Comparison of ENCODE assay signal across 1 cellular context in the genomic region with DNA sequence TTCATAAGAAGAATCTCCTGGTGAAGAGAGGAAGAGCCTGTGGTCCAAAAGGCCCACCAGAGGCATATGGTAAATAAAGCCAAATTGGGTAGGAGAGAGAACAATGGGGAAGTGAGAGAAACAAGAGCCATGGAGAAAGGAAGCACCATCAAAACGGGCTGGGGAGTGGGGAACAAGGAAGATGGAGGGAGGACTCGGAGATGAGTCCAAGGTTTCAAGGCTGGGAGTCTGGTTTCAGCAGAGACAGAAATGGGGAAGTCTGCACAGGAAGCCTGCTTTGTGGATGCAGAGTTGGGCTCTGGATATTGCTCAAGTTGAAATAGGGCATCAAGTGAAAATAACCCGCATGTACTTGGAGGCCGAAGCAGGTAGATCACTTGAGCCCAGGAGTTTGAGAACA.
TF ChIP-seq lines count a peak whose summit lies in the region.

No MANE protein-coding gene starts in this region.

TF ChIP-seq in WTC11, 78 proteins besides CTCF, POLR2A, EP300 and RAD21 (continued from another document):
- TF ChIP-seq, protein P1, sequence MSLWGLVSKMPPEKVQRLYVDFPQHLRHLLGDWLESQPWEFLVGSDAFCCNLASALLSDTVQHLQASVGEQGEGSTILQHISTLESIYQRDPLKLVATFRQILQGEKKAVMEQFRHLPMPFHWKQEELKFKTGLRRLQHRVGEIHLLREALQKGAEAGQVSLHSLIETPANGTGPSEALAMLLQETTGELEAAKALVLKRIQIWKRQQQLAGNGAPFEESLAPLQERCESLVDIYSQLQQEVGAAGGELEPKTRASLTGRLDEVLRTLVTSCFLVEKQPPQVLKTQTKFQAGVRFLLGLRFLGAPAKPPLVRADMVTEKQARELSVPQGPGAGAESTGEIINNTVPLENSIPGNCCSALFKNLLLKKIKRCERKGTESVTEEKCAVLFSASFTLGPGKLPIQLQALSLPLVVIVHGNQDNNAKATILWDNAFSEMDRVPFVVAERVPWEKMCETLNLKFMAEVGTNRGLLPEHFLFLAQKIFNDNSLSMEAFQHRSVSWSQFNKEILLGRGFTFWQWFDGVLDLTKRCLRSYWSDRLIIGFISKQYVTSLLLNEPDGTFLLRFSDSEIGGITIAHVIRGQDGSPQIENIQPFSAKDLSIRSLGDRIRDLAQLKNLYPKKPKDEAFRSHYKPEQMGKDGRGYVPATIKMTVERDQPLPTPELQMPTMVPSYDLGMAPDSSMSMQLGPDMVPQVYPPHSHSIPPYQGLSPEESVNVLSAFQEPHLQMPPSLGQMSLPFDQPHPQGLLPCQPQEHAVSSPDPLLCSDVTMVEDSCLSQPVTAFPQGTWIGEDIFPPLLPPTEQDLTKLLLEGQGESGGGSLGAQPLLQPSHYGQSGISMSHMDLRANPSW (CRISPR knock-in tag; conservative IDR thresholded peaks at IDR 0.05; ENCODE audit: low read depth), result no peak
- TF ChIP-seq IRF2 (CRISPR knock-in tag; IDR thresholded peaks at IDR 0.05; ENCODE audit: borderline replicate concordance, low read depth) (no peak), GABPB1 (CRISPR knock-in tag; IDR thresholded peaks at IDR 0.05) (no peak)
- TF ChIP-seq, protein P2, sequence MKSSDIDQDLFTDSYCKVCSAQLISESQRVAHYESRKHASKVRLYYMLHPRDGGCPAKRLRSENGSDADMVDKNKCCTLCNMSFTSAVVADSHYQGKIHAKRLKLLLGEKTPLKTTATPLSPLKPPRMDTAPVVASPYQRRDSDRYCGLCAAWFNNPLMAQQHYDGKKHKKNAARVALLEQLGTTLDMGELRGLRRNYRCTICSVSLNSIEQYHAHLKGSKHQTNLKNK (CRISPR knock-in tag; IDR thresholded peaks at IDR 0.05), result no peak
- TF ChIP-seq, protein P3, sequence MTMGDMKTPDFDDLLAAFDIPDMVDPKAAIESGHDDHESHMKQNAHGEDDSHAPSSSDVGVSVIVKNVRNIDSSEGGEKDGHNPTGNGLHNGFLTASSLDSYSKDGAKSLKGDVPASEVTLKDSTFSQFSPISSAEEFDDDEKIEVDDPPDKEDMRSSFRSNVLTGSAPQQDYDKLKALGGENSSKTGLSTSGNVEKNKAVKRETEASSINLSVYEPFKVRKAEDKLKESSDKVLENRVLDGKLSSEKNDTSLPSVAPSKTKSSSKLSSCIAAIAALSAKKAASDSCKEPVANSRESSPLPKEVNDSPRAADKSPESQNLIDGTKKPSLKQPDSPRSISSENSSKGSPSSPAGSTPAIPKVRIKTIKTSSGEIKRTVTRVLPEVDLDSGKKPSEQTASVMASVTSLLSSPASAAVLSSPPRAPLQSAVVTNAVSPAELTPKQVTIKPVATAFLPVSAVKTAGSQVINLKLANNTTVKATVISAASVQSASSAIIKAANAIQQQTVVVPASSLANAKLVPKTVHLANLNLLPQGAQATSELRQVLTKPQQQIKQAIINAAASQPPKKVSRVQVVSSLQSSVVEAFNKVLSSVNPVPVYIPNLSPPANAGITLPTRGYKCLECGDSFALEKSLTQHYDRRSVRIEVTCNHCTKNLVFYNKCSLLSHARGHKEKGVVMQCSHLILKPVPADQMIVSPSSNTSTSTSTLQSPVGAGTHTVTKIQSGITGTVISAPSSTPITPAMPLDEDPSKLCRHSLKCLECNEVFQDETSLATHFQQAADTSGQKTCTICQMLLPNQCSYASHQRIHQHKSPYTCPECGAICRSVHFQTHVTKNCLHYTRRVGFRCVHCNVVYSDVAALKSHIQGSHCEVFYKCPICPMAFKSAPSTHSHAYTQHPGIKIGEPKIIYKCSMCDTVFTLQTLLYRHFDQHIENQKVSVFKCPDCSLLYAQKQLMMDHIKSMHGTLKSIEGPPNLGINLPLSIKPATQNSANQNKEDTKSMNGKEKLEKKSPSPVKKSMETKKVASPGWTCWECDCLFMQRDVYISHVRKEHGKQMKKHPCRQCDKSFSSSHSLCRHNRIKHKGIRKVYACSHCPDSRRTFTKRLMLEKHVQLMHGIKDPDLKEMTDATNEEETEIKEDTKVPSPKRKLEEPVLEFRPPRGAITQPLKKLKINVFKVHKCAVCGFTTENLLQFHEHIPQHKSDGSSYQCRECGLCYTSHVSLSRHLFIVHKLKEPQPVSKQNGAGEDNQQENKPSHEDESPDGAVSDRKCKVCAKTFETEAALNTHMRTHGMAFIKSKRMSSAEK (CRISPR knock-in tag; IDR thresholded peaks at IDR 0.05; ENCODE audit: borderline replicate concordance), result no peak
TF ChIP-seq in WTC11: peak in this region for 0.
